8 cellular contexts compared by ENCODE assay signal in genomic region chr21:44949161-44950015, GRCh38.
DNase-seq lines count a peak whose midpoint lies in the region; ATAC-seq and TF ChIP-seq lines count a peak whose summit lies in the region.

No MANE protein-coding gene starts in this region.

- no peak overlapping the region for H3K9ac ChIP-seq in KMS-11

- DNase-seq in NCI-H2107 (lab: John Stamatoyannopoulos, UW) (peak; percentile 7), NCI-H2107 treated with DMSO at 0.1 percent for 48 hours (lab: John Stamatoyannopoulos, UW; ENCODE audit: unreplicated experiment) (no peak), WERI-Rb-1 (peak; percentile 93), T47D (ENCODE audit: low read depth in 1 of 2, low spot score in 1 of 2) (peak; percentile 82 to 96), islet precursor cell (peak; percentile 92)
- peak; percentile 78 to 80 for DNase-seq in stimulated activated CD4-positive, alpha-beta T cell treated with anti-CD3 and anti-CD28 coated beads, Interleukin-1b, Interleukin-23, amount 100 ng/mL, for 4 hours (ENCODE audit: low read depth in 2 of 2)

- H2AFZ ChIP-seq in KMS-11 (ENCODE audit: low read depth), result no peak overlapping the region

- H3K4me3 ChIP-seq in KMS-11 (IDR thresholded peaks at IDR 0.05; ENCODE audit: insufficient read depth, low read depth, low read length) (no peak overlapping the region), WERI-Rb-1 (ENCODE audit: low read depth, low read length) (no peak overlapping the region)

- peaks cover 52% of the 10 kb centered on the region for H3K4me1 ChIP-seq in KMS-11 (ENCODE audit: low read depth, poor library complexity, severe bottlenecking)

- 0 out of 2 replicates have a peak, but pooled peaks cover 3% of the 10 kb centered on the region for H4K20me1 ChIP-seq in KMS-11 (ENCODE audit: insufficient read depth)

- peak overlapping the region; percentile 9 for H3K4me2 ChIP-seq in KMS-11

- in situ Hi-C loops in T47D (cut with HindIII; ENCODE audit: low pct_unique_long_range_greater_than_20kb, low sequenced_read_pairs), result no loop called here

- peak; percentile 97 for TF ChIP-seq CTCF in KMS-11 (conservative IDR thresholded peaks at IDR 0.05; ENCODE audit: low read depth, low read length)
- peak; percentile 98 for TF ChIP-seq CTCF in WERI-Rb-1 (IDR thresholded peaks at IDR 0.05; ENCODE audit: low read depth, low read length)

- ATAC-seq in HG03378 (IDR thresholded peaks at IDR 0.05; ENCODE audit: unreplicated experiment), result no peak

- H3K27ac ChIP-seq in KMS-11 (peak overlapping the region; percentile 15; the same call in 1 of the 2 replicates), WERI-Rb-1 (no peak overlapping the region)

- peaks cover 3% of the 10 kb centered on the region; the same call in 1 of the 2 replicates for H3K36me3 ChIP-seq in KMS-11 (ENCODE audit: insufficient read depth)
- H3K36me3 ChIP-seq in WERI-Rb-1, result peaks cover 81% of the 10 kb centered on the region

- H3K27me3 ChIP-seq in KMS-11 (ENCODE audit: insufficient read depth, low read depth) (no peaks in the 10 kb centered on the region), WERI-Rb-1 (ENCODE audit: insufficient read depth, low read depth, severe bottlenecking) (no peaks in the 10 kb centered on the region)

- H3K9me3 ChIP-seq in WERI-Rb-1 (ENCODE audit: severe bottlenecking), result no peaks in the 10 kb centered on the region

- H3K79me2 ChIP-seq in KMS-11 (ENCODE audit: insufficient read depth, low read depth), result peaks cover 70% of the 10 kb centered on the region
